Comparison of ENCODE assay signal across 2 cellular contexts in genomic region chr12:58750484-58750883, GRCh38.
A peak's percentile ranks its signal among the peaks of the same experiment; 100 is the strongest.
TF ChIP-seq lines count a peak whose summit lies in the region.

No MANE protein-coding gene starts in this region.

TF ChIP-seq in SK-N-SH, 30 proteins besides CTCF, POLR2A, EP300 and RAD21 (continued from another document):
- TF ChIP-seq ZBTB33 (IDR thresholded peaks at IDR 0.05; ENCODE audit: borderline replicate concordance, low read depth), result no peak
- TF ChIP-seq TAF1 (IDR thresholded peaks at IDR 0.05; ENCODE audit: borderline replicate concordance, low read depth, low read length), result no peak
- TF ChIP-seq GABPA (IDR thresholded peaks at IDR 0.05; ENCODE audit: low read depth), result no peak
- TF ChIP-seq POLR2AphosphoS5 (IDR thresholded peaks at IDR 0.05; ENCODE audit: low read depth, low read length), result no peak
- no peak for TF ChIP-seq MAX (IDR thresholded peaks at IDR 0.05; ENCODE audit: low read depth)
- TF ChIP-seq NFIC (IDR thresholded peaks at IDR 0.05; ENCODE audit: borderline replicate concordance), result peak; percentile 30; the same call in 1 of the 2 replicates
- TF ChIP-seq REST (IDR thresholded peaks at IDR 0.05; ENCODE audit: low read depth, low read length), result no peak
- TF ChIP-seq USF1 (IDR thresholded peaks at IDR 0.05; ENCODE audit: borderline replicate concordance, low read depth), result no peak
- TF ChIP-seq ELF1 (IDR thresholded peaks at IDR 0.05), result no peak
- TF ChIP-seq RFX5 (IDR thresholded peaks at IDR 0.05; ENCODE audit: low read length), result no peak
- no peak for TF ChIP-seq EZH2phosphoT487 (IDR thresholded peaks at IDR 0.05; ENCODE audit: borderline replicate concordance, low read depth)
- no peak for TF ChIP-seq IRF3 (IDR thresholded peaks at IDR 0.05; ENCODE audit: low read depth, low read length)
- TF ChIP-seq USF2 (IDR thresholded peaks at IDR 0.05; ENCODE audit: borderline replicate concordance, low read depth, low read length), result no peak
- TF ChIP-seq SMC3 (IDR thresholded peaks at IDR 0.05; ENCODE audit: low read depth, low read length), result no peak
- no peak for TF ChIP-seq FOXM1 (IDR thresholded peaks at IDR 0.05; ENCODE audit: low read depth)
- TF ChIP-seq TEAD4 (IDR thresholded peaks at IDR 0.05; ENCODE audit: borderline replicate concordance, insufficient read depth), result no peak

TF ChIP-seq in SK-N-SH treated with all-trans-retinoic acid at 6 μM for 48 hours, 23 proteins besides CTCF, POLR2A, EP300 and RAD21 (continued from another document):
- no peak for TF ChIP-seq ISL1 (CRISPR knock-in tag; IDR thresholded peaks at IDR 0.05)
- no peak for TF ChIP-seq POU6F1 (CRISPR knock-in tag; IDR thresholded peaks at IDR 0.05; ENCODE audit: borderline replicate concordance, low read depth)
- no peak for TF ChIP-seq TCF4 (CRISPR knock-in tag; IDR thresholded peaks at IDR 0.05; ENCODE audit: borderline replicate concordance)
- TF ChIP-seq ZFP30 (CRISPR knock-in tag; IDR thresholded peaks at IDR 0.05), result no peak
- TF ChIP-seq SNAI2 (CRISPR knock-in tag; IDR thresholded peaks at IDR 0.05), result no peak
